In the genomic region with DNA sequence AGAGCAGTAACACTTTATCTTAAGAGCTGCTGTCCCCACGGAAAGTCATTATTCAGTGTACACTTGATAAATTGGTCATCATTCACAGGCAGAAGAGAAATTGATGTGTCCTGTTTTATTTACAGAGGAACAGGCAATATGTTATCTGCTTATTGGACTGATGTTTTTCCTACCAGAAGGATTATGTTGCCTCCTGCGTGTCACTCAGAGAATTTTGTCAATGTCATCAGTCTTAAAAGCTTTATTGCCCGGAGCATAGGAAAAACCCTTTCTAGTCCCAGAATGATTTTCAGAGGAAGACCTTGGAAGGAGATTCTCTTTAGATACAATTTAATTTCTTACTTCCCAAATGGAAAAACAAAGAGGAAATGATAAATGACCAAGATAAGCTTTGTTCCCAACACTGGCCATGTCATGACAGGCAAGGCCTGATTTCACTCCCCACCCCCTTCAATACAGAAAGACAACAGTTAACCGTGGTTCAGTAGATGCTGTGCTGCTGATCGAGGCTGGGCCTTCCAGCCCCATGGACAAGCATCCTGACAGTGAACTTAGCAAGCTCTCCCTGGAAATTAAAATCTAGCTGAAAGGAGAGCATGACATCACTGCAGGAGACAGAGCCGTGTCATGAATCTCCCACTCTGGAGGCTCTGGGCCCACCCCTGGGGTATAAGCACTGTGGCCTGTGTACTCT, we compare ENCODE assay signal across 12 cellular contexts.
"Had no signal": no experiment of that assay in that cellular context is flagged by ENCODE, and none has a peak within 500 bp of the region (broad histone marks: within the 10 kb centered on the region; RNA-seq: fewer than 3 reads in every experiment).

No MANE protein-coding gene starts in this region.

- DNase-seq: activated B cell treated with CpG ODN at 0.5 μM for 24 hours; activated naive CD4-positive, alpha-beta T cell treated with anti-CD3 and anti-CD28 coated beads, Interleukin-2, amount 10 ng/mL, durations not matched to agents 7 days and 5 days; cerebellar nuclear complex; endodermal cell; hypothalamus; naive thymus-derived CD8-positive, alpha-beta T cell; pancreas; SJCRH30; substantia nigra; transverse colon had no signal

- H3K9me3 Mint-ChIP-seq: activated B cell treated with CpG ODN at 0.5 μM for 24 hours; activated naive CD4-positive, alpha-beta T cell treated with anti-CD3 and anti-CD28 coated beads, Interleukin-2, amount 10 ng/mL, durations not matched to agents 7 days and 5 days; endodermal cell; naive thymus-derived CD8-positive, alpha-beta T cell had no signal

- H3K36me3 ChIP-seq: brain microvascular endothelial cell, pancreas, SJCRH30, transverse colon had no signal

- H3K27me3 ChIP-seq: brain microvascular endothelial cell, pancreas, SJCRH30, transverse colon had no signal

- H3K27ac Mint-ChIP-seq: activated B cell treated with CpG ODN at 0.5 μM for 24 hours; activated naive CD4-positive, alpha-beta T cell treated with anti-CD3 and anti-CD28 coated beads, Interleukin-2, amount 10 ng/mL, durations not matched to agents 7 days and 5 days; endodermal cell; naive thymus-derived CD8-positive, alpha-beta T cell had no signal

- H3K4me3 ChIP-seq: lung, pancreas, SJCRH30, transverse colon had no signal

- H3K4me1 ChIP-seq: pancreas, SJCRH30 had no signal

- H3K36me3 Mint-ChIP-seq: activated naive CD4-positive, alpha-beta T cell treated with anti-CD3 and anti-CD28 coated beads, Interleukin-2, amount 10 ng/mL, durations not matched to agents 7 days and 5 days; naive thymus-derived CD8-positive, alpha-beta T cell had no signal

- ATAC-seq: naive thymus-derived CD8-positive, alpha-beta T cell had no signal

- H3K27ac ChIP-seq: brain microvascular endothelial cell, pancreas, SJCRH30 had no signal

- H3K9me3 ChIP-seq: pancreas, SJCRH30, transverse colon had no signal

- H3K4me1 Mint-ChIP-seq: activated B cell treated with CpG ODN at 0.5 μM for 24 hours, endodermal cell had no signal

- H3K4me3 Mint-ChIP-seq: activated B cell treated with CpG ODN at 0.5 μM for 24 hours; activated naive CD4-positive, alpha-beta T cell treated with anti-CD3 and anti-CD28 coated beads, Interleukin-2, amount 10 ng/mL, durations not matched to agents 7 days and 5 days; endodermal cell had no signal
